In genomic region chr3:110583373-110583935, GRCh38 we compare ENCODE assay signal across 18 cellular contexts.
DNase-seq lines count a peak whose midpoint lies in the region; ATAC-seq, FAIRE-seq and TF ChIP-seq lines count a peak whose summit lies in the region.
"Had no signal": no experiment of that assay in that cellular context is flagged by ENCODE, and none has a peak within 500 bp of the region (broad histone marks: within the 10 kb centered on the region; RNA-seq: fewer than 3 reads in every experiment).

No MANE protein-coding gene starts in this region.

- no peak for ATAC-seq in GM19035 (IDR thresholded peaks at IDR 0.05; ENCODE audit: unreplicated experiment)
- ATAC-seq: activated CD4-positive, CD25-positive, alpha-beta regulatory T cell treated with anti-CD3 and anti-CD28 coated beads, Interleukin-2, amount 50 U/mL, for 24 hours; activated CD8-positive, alpha-beta T cell treated with anti-CD3 and anti-CD28 coated beads for 36 hours had no signal

- H3K9me3 ChIP-seq in Loucy (ENCODE audit: insufficient read depth, low read depth, low read length) (no peaks in the 10 kb centered on the region), fibroblast of lung (ENCODE audit: control insufficient read depth, insufficient read depth, low read depth, low read length) (no peaks in the 10 kb centered on the region), osteoblast (ENCODE audit: low read depth, low read length) (no peaks in the 10 kb centered on the region), left ventricle myocardium inferior (replicated peaks) (no peaks in the 10 kb centered on the region), prostate gland (no peaks in the 10 kb centered on the region)
- H3K9me3 ChIP-seq: neutrophil had no signal

- TF ChIP-seq POLR2A in H54 (IDR thresholded peaks at IDR 0.05; ENCODE audit: low read depth, low read length) (no peak), prostate gland (IDR thresholded peaks at IDR 0.05) (no peak)

- intact Hi-C loops in left ventricle myocardium inferior (cut with micrococcal nuclease) (no loop called here), prostate gland (cut with DNase I) (no loop called here)

- H3K9me2 ChIP-seq in Loucy (replicated peaks; ENCODE audit: low read depth, low read length) = no peaks in the 10 kb centered on the region

- H3K79me2 ChIP-seq in Loucy (ENCODE audit: insufficient read depth, low read length) (no peaks in the 10 kb centered on the region), fibroblast of lung (ENCODE audit: control insufficient read depth, insufficient read depth, low read length) (no peaks in the 10 kb centered on the region), osteoblast (ENCODE audit: insufficient read depth, low read length) (no peaks in the 10 kb centered on the region)

- TF ChIP-seq CTCF in Loucy (conservative IDR thresholded peaks at IDR 0.05; ENCODE audit: low read length) (no peak), fibroblast of lung (conservative IDR thresholded peaks at IDR 0.05 in 1 of 2, IDR thresholded peaks at IDR 0.05 in 1 of 2; ENCODE audit: low read depth in 1 of 2, low read length in 2 of 2) (no peak), osteoblast (IDR thresholded peaks at IDR 0.05; ENCODE audit: extremely low read depth, low read depth, low read length) (no peak), left ventricle myocardium inferior (IDR thresholded peaks at IDR 0.05; ENCODE audit: borderline replicate concordance) (no peak), prostate gland (IDR thresholded peaks at IDR 0.05) (no peak)

- WGBS in prostate gland = 68% methylated on average over 3 of the region's 3 CpGs

- H3K4me3 ChIP-seq in Loucy (ENCODE audit: low read length, poor library complexity, severe bottlenecking) (no peak overlapping the region), fibroblast of lung (replicated peaks in 1 of 4; ENCODE audit: control extremely low read depth in 1 of 4, insufficient read depth in 1 of 4, low read depth in 3 of 4, low read length in 4 of 4) (no peak overlapping the region), osteoblast (ENCODE audit: insufficient read depth, low read length) (no peak overlapping the region), left ventricle myocardium inferior (no peak overlapping the region), prostate gland (no peak overlapping the region)

- H3K4me1 ChIP-seq in Loucy (ENCODE audit: insufficient read depth, low read length, poor library complexity, severe bottlenecking) = peaks cover 5% of the 10 kb centered on the region
- peaks cover 2% of the 10 kb centered on the region for H3K4me1 ChIP-seq in fibroblast of lung (ENCODE audit: control insufficient read depth, extremely low read depth, insufficient read depth, low read length)
- H3K4me1 ChIP-seq in osteoblast (ENCODE audit: insufficient read depth, low read length) = peaks cover 22% of the 10 kb centered on the region
- H3K4me1 ChIP-seq in left ventricle myocardium inferior = no peaks in the 10 kb centered on the region
- no peaks in the 10 kb centered on the region for H3K4me1 ChIP-seq in prostate gland (replicated peaks)

- no peaks in the 10 kb centered on the region for H3K27me3 ChIP-seq in Loucy (ENCODE audit: insufficient read depth, low read length, poor library complexity, severe bottlenecking)
- H3K27me3 ChIP-seq in fibroblast of lung (ENCODE audit: control insufficient read depth, insufficient read depth, low read length) = no peaks in the 10 kb centered on the region
- H3K27me3 ChIP-seq in osteoblast (ENCODE audit: insufficient read depth, low read length) = no peaks in the 10 kb centered on the region
- H3K27me3 ChIP-seq in left ventricle myocardium inferior (ENCODE audit: low read depth) = no peaks in the 10 kb centered on the region
- no peaks in the 10 kb centered on the region for H3K27me3 ChIP-seq in prostate gland (replicated peaks; ENCODE audit: insufficient read depth)
- H3K27me3 ChIP-seq: neutrophil had no signal

- H3K4me2 ChIP-seq in Loucy (ENCODE audit: low read depth, low read length, poor library complexity, severe bottlenecking) = no peak overlapping the region
- H3K4me2 ChIP-seq in fibroblast of lung (ENCODE audit: extremely low read depth, insufficient read depth, low read length) = no peak overlapping the region
- no peak overlapping the region for H3K4me2 ChIP-seq in osteoblast (ENCODE audit: insufficient read depth, low read length)

- H2AFZ ChIP-seq in Loucy (ENCODE audit: low read length) (0 out of 2 replicates have a peak overlapping the region, but pooled peaks have one; percentile 35), fibroblast of lung (ENCODE audit: low read length) (no peak overlapping the region), osteoblast (ENCODE audit: low read length) (peak overlapping the region; percentile 12)

- no peaks in the 10 kb centered on the region for H4K20me1 ChIP-seq in Loucy (ENCODE audit: insufficient read depth, low read length, poor library complexity, severe bottlenecking)
- H4K20me1 ChIP-seq in fibroblast of lung (ENCODE audit: control insufficient read depth, extremely low read depth, insufficient read depth, low read length) = no peaks in the 10 kb centered on the region
- H4K20me1 ChIP-seq in osteoblast (ENCODE audit: insufficient read depth, low read length) = no peaks in the 10 kb centered on the region

- H3K27ac ChIP-seq in fibroblast of lung (ENCODE audit: insufficient read depth, low read length) = no peak overlapping the region
- H3K27ac ChIP-seq in osteoblast (ENCODE audit: low read depth, low read length) = no peak overlapping the region
- H3K27ac ChIP-seq in left ventricle myocardium inferior (replicated peaks) = no peak overlapping the region
- no peak overlapping the region for H3K27ac ChIP-seq in prostate gland
- H3K27ac ChIP-seq: neutrophil had no signal

- no peaks in the 10 kb centered on the region for H3F3A ChIP-seq in Loucy (ENCODE audit: low read depth)

- FAIRE-seq in H54 (lab: Jason Lieb, UNC) = peak; percentile 65
- FAIRE-seq: urothelium cell line had no signal

- H3K36me3 ChIP-seq in Loucy (ENCODE audit: insufficient read depth, low read length) (no peaks in the 10 kb centered on the region), fibroblast of lung (ENCODE audit: control insufficient read depth, insufficient read depth, low read length) (no peaks in the 10 kb centered on the region), osteoblast (ENCODE audit: insufficient read depth, low read length) (no peaks in the 10 kb centered on the region), left ventricle myocardium inferior (no peaks in the 10 kb centered on the region), prostate gland (no peaks in the 10 kb centered on the region)
- H3K36me3 ChIP-seq: neutrophil had no signal

- H3K9ac ChIP-seq in Loucy (ENCODE audit: low read depth, low read length, poor library complexity, severe bottlenecking) = no peak overlapping the region
- no peak overlapping the region for H3K9ac ChIP-seq in fibroblast of lung (ENCODE audit: insufficient read depth, low read length)

- DNase-seq in H54 (ENCODE audit: insufficient read length, low spot score) (no peak), fibroblast of lung (ENCODE audit: low read depth in 2 of 2) (peak; percentile 6 to 23), osteoblast (ENCODE audit: insufficient read length, low spot score, missing footprints) (peak; percentile 66), NCI-H524 treated with DMSO at 0.1 percent for 48 hours (lab: John Stamatoyannopoulos, UW) (no peak), left ventricle myocardium inferior (no peak), prostate gland (ENCODE audit: low spot score) (no peak)
- DNase-seq: activated CD8-positive, alpha-beta T cell treated with anti-CD3 and anti-CD28 coated beads for 36 hours; AML-193; dermis blood vessel endothelial cell; DMS79 treated with DMSO at 0.1 percent for 48 hours; Kasumi-1; NCI-H1436; NCI-H524 had no signal

Comparison
In these comparisons a context has a peak if more than half of its experiments do, and no peak if none do; other contexts are left out.
1. DNase-seq: peak in fibroblast of lung (2 of 2) and osteoblast (single experiment); none in H54 (single experiment), NCI-H524 treated with DMSO at 0.1 percent for 48 hours (single experiment), left ventricle myocardium inferior (single experiment) and prostate gland (single experiment).